ENCODE assay signal across 9 cellular contexts in the genomic region with DNA sequence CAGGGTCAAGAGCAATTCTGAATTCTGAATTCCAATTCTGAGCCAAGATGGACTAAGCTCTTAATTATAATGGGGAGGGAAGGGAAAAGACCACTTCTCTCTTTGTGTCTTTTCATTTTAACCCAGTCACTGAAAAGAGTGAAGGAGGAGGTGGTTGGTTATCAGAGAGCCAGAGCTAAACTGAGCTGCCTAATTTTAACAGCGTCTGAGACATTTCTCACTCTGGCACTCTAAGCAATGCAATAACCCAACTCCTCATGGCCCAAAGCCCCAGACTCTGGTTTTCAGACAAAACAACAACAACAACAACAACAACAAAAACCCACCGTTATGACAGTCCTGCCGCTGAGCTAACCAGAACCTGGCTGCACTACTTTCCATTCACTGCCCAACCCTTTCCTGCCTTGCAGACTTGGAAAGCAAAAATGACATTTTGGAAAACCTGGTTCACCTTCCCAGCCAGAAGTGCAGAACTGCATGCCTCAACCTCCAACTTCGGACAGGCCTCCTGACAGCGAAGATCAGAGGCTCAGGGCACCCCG. TPM values are rescaled to one million over a fixed set of nuclear protein-coding genes. Genes with fewer than 3 reads are reported as not detected.
DNase-seq lines count a peak whose midpoint lies in the region; ATAC-seq and TF ChIP-seq lines count a peak whose summit lies in the region.
"Had no signal": no experiment of that assay in that cellular context is flagged by ENCODE, and none has a peak within 500 bp of the region (broad histone marks: within the 10 kb centered on the region; RNA-seq: fewer than 3 reads in every experiment).

No MANE protein-coding gene starts in this region.

- H3K79me2 ChIP-seq in GM23338 (replicated peaks; ENCODE audit: insufficient read depth) = peaks cover 42% of the 10 kb centered on the region

- H3F3A ChIP-seq in GM23338 (replicated peaks; ENCODE audit: low read depth) = 0 out of 2 replicates have a peak, but pooled peaks cover 2% of the 10 kb centered on the region

- H3K36me3 ChIP-seq in GM23338 (ENCODE audit: insufficient read depth) (no peaks in the 10 kb centered on the region), left ventricle myocardium inferior (peaks cover 7% of the 10 kb centered on the region)

- no peak for ATAC-seq in GM23338
- ATAC-seq in activated B cell treated with CpG ODN at 0.5 μM for 24 hours (ENCODE audit: low read depth) = no peak
- ATAC-seq in HG03045 (IDR thresholded peaks at IDR 0.05; ENCODE audit: unreplicated experiment) = no peak

- H3K4me3 ChIP-seq in GM23338 (peak overlapping the region; percentile 84), left ventricle myocardium inferior (peak overlapping the region; percentile 81), skin epidermis (peak overlapping the region; percentile 55 to 81 (median 64))

- peak overlapping the region; percentile 93 for H3K4me2 ChIP-seq in GM23338

- no peaks in the 10 kb centered on the region; the same call in 1 of the 2 replicates for H4K20me1 ChIP-seq in GM23338 (replicated peaks; ENCODE audit: insufficient read depth)

- intact Hi-C loops in activated B cell treated with CpG ODN at 0.5 μM for 24 hours (cut with micrococcal nuclease) = loop anchor here (2.0 to 5.0 kb wide), 3 partner anchors 34 to 924 kb away; a partner anchor contains a TSS
- intact Hi-C loops in left ventricle myocardium inferior (cut with micrococcal nuclease) = no loop called here

- H2AFZ ChIP-seq in GM23338 = peak overlapping the region; percentile 97

- peak overlapping the region; percentile 83 for H3K27ac Mint-ChIP-seq in GM23338
- H3K27ac Mint-ChIP-seq in activated B cell treated with CpG ODN at 0.5 μM for 24 hours = peak overlapping the region; percentile 80

- H3K27me3 ChIP-seq in GM23338 (ENCODE audit: insufficient read depth) (no peaks in the 10 kb centered on the region), left ventricle myocardium inferior (ENCODE audit: low read depth) (no peaks in the 10 kb centered on the region)

- DNase-seq in GM23338 (ENCODE audit: low spot score) = no peak
- DNase-seq in activated B cell treated with CpG ODN at 0.5 μM for 24 hours = no peak
- no peak for DNase-seq in left ventricle myocardium inferior
- no peak for DNase-seq in activated gamma-delta T cell treated with Interleukin-2 at 50 U/mL for 16 hours
- DNase-seq in iPS-NIHi11 (ENCODE audit: low spot score) = no peak
- DNase-seq in NCI-H2107 treated with DMSO at 0.1 percent for 48 hours (lab: John Stamatoyannopoulos, UW; ENCODE audit: unreplicated experiment) = no peak

- no peaks in the 10 kb centered on the region for H3K9me3 Mint-ChIP-seq in GM23338
- no peaks in the 10 kb centered on the region for H3K9me3 Mint-ChIP-seq in activated B cell treated with CpG ODN at 0.5 μM for 24 hours

- POLR2A ChIA-PET in activated B cell treated with CpG ODN at 0.5 μM for 24 hours (lab: Charles Lee) = interaction anchor here (1.1 to 1.9 kb wide), 3 partner anchors 22 to 164 kb away, joined by 5 to 12 read pairs (median 6); a partner anchor contains a TSS

- no peaks in the 10 kb centered on the region for H3K9me2 ChIP-seq in GM23338 (ENCODE audit: insufficient read depth)

- H3K27me3 Mint-ChIP-seq in GM23338 (ENCODE audit: insufficient read depth, low read depth, poor library complexity) (peaks cover 11% of the 10 kb centered on the region), activated B cell treated with CpG ODN at 0.5 μM for 24 hours (no peaks in the 10 kb centered on the region)

- H3K4me3 Mint-ChIP-seq in GM23338 (peak overlapping the region; percentile 91), activated B cell treated with CpG ODN at 0.5 μM for 24 hours (peak overlapping the region; percentile 94)

- no peak for TF ChIP-seq CTCF in GM23338 (conservative IDR thresholded peaks at IDR 0.05; ENCODE audit: low read depth in 2 of 2)
- no peak for TF ChIP-seq CTCF in activated B cell treated with CpG ODN at 0.5 μM for 24 hours (IDR thresholded peaks at IDR 0.05)
- TF ChIP-seq CTCF in left ventricle myocardium inferior (IDR thresholded peaks at IDR 0.05; ENCODE audit: borderline replicate concordance) = no peak

- H3K9me3 ChIP-seq in left ventricle myocardium inferior (replicated peaks) = no peaks in the 10 kb centered on the region

- H3K27ac ChIP-seq in GM23338 (ENCODE audit: low read depth) (no peak overlapping the region), left ventricle myocardium inferior (replicated peaks) (peak overlapping the region; percentile 84), skin epidermis (peak overlapping the region in 11 of 21 experiments; percentile 53 to 89 (median 74))

- H3K36me3 Mint-ChIP-seq in GM23338 (ENCODE audit: low read depth) = peaks cover 15% of the 10 kb centered on the region; the same call in 2 of the 3 replicates
- H3K36me3 Mint-ChIP-seq in activated B cell treated with CpG ODN at 0.5 μM for 24 hours (ENCODE audit: low read depth) = peaks cover 24% of the 10 kb centered on the region

- peaks cover 53% of the 10 kb centered on the region for H3K4me1 Mint-ChIP-seq in GM23338
- peaks cover 18% of the 10 kb centered on the region for H3K4me1 Mint-ChIP-seq in activated B cell treated with CpG ODN at 0.5 μM for 24 hours

- CTCF ChIA-PET in activated B cell treated with CpG ODN at 0.5 μM for 24 hours (lab: Charles Lee) = no interaction called here

- H3K4me1 ChIP-seq in GM23338 (ENCODE audit: insufficient read depth) = peaks cover 55% of the 10 kb centered on the region
- H3K4me1 ChIP-seq in left ventricle myocardium inferior = peaks cover 45% of the 10 kb centered on the region

TF ChIP-seq in GM23338, 12 proteins besides CTCF, POLR2A, EP300 and RAD21:
- TF ChIP-seq NANOG (IDR thresholded peaks at IDR 0.05; ENCODE audit: borderline replicate concordance) (no peak), ZNF331 (CRISPR knock-in tag; IDR thresholded peaks at IDR 0.05; ENCODE audit: low read depth) (no peak), POLR2AphosphoS5 (IDR thresholded peaks at IDR 0.05; ENCODE audit: low read depth) (no peak), JUNB (IDR thresholded peaks at IDR 0.05; ENCODE audit: unreplicated experiment) (no peak), EZH2 (IDR thresholded peaks at IDR 0.05; ENCODE audit: low read depth, unreplicated experiment) (no peak), EZH2phosphoT487 (IDR thresholded peaks at IDR 0.05; ENCODE audit: unreplicated experiment) (no peak), STAT1 (IDR thresholded peaks at IDR 0.05; ENCODE audit: unreplicated experiment) (no peak)
- TF ChIP-seq, protein P1, sequence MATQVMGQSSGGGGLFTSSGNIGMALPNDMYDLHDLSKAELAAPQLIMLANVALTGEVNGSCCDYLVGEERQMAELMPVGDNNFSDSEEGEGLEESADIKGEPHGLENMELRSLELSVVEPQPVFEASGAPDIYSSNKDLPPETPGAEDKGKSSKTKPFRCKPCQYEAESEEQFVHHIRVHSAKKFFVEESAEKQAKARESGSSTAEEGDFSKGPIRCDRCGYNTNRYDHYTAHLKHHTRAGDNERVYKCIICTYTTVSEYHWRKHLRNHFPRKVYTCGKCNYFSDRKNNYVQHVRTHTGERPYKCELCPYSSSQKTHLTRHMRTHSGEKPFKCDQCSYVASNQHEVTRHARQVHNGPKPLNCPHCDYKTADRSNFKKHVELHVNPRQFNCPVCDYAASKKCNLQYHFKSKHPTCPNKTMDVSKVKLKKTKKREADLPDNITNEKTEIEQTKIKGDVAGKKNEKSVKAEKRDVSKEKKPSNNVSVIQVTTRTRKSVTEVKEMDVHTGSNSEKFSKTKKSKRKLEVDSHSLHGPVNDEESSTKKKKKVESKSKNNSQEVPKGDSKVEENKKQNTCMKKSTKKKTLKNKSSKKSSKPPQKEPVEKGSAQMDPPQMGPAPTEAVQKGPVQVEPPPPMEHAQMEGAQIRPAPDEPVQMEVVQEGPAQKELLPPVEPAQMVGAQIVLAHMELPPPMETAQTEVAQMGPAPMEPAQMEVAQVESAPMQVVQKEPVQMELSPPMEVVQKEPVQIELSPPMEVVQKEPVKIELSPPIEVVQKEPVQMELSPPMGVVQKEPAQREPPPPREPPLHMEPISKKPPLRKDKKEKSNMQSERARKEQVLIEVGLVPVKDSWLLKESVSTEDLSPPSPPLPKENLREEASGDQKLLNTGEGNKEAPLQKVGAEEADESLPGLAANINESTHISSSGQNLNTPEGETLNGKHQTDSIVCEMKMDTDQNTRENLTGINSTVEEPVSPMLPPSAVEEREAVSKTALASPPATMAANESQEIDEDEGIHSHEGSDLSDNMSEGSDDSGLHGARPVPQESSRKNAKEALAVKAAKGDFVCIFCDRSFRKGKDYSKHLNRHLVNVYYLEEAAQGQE (IDR thresholded peaks at IDR 0.05; ENCODE audit: unreplicated experiment) = no peak

RNA-seq across cellular contexts. Expression of a gene that starts 1.0 kb away (rescaled TPM):
- total RNA-seq in GM23338 (2014; rRNA removed; shearing (Covaris generic)) = 22.2 and 24.5 TPM in 2 replicates
- polyA plus RNA-seq in GM23338 (2016; fragmentation: Nextera tagmentation; extraction: Ambion mirVana) = 7.7 and 9.1 TPM in 2 replicates
- total RNA-seq in activated B cell treated with CpG ODN at 0.5 μM for 24 hours (19.8 and 21.0 TPM in 2 replicates), left ventricle myocardium inferior (11.6 TPM)

RNA-seq across cellular contexts. Expression of a gene that starts 53.8 kb away (rescaled TPM):
- total RNA-seq in GM23338 (2014; rRNA removed; shearing (Covaris generic)) = not detected in 2 replicates
- polyA plus RNA-seq in GM23338 (2016; fragmentation: Nextera tagmentation; extraction: Ambion mirVana) = not detected in 2 replicates
- total RNA-seq in activated B cell treated with CpG ODN at 0.5 μM for 24 hours (not detected in 2 replicates), left ventricle myocardium inferior (not detected)
- total RNA-seq: LHCN-M2 had no signal
